ENCODE assay signal across 8 cellular contexts in the genomic region with DNA sequence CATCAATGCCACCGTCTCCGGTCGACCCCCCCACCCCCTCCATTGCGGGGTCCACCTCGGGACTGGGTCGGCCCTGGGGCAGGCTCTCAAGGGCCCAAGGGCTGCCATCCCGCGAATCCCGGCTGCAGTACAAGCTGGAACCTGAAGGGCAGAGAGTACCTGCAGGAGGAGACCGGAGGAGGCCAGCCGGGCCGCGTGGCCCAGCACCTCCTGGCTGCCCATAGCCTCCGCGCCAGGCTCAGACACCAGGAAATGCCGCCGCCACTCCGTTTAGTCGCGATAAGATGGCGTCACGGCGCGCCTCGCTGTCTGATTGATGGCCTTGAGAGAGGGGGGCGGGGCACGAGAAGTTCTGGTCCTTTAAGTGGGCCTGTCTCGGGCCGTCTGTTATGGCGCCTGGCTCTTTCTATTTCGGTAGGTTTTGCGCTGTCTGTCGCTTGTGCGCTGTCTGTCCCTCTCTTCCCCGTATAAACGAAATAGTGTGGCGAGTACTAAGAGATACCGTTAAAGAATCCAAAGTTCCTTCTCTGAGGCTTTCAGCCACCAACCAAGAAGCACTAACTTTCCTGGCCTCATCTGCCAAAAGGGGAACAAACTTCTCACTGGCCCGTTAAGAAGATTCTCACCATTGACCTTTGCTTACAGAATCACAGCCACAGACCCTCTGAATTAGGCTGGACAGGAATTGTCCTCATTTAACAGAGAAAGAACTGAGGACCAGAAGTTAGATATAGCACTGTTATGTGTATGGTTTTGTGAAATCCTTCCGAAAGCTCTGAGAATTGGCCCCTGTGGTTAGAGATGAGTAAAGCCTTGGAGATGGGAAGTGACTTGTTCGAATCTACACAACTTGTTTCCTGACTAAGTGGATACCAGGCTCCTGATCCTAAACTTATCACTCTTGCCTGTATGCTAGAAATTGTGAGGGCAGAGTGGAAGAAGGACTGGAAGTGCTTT. TPM values are rescaled to one million over a fixed set of nuclear protein-coding genes. Genes with fewer than 3 reads are reported as not detected.
A peak's percentile ranks its signal among the peaks of the same experiment; 100 is the strongest.
DNase-seq lines count a peak whose midpoint lies in the region; ATAC-seq, FAIRE-seq and TF ChIP-seq lines count a peak whose summit lies in the region.

A gene with protein sequence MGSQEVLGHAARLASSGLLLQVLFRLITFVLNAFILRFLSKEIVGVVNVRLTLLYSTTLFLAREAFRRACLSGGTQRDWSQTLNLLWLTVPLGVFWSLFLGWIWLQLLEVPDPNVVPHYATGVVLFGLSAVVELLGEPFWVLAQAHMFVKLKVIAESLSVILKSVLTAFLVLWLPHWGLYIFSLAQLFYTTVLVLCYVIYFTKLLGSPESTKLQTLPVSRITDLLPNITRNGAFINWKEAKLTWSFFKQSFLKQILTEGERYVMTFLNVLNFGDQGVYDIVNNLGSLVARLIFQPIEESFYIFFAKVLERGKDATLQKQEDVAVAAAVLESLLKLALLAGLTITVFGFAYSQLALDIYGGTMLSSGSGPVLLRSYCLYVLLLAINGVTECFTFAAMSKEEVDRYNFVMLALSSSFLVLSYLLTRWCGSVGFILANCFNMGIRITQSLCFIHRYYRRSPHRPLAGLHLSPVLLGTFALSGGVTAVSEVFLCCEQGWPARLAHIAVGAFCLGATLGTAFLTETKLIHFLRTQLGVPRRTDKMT (minus strand): TSS at position 257 of the 957 bp plus-strand sequence. CDS start 35 bp downstream, at position 222.

- TF ChIP-seq POLR2A in GM12892 (IDR thresholded peaks at IDR 0.05; ENCODE audit: low read depth, low read length) (peak; percentile 94), prostate gland (IDR thresholded peaks at IDR 0.05) (peak; percentile 51)

- peak within 1 kb of the TSS; percentile 74 to 79 for H3K4me3 ChIP-seq in prostate gland
- peak within 1 kb of the TSS; percentile 87 for H3K4me3 ChIP-seq in urinary bladder (ENCODE audit: low read depth, low read length)

- H3K27me3 ChIP-seq in prostate gland (replicated peaks; ENCODE audit: insufficient read depth): no peaks in the 10 kb centered on the region

- TF ChIP-seq CTCF in prostate gland (IDR thresholded peaks at IDR 0.05): peak in 2 of 4 experiments; percentile 35 to 48

- 2% methylated on average over 40 of the region's 41 CpGs for WGBS in prostate gland
- 3% methylated on average over 41 of the region's 41 CpGs for WGBS in urinary bladder

- peak within 1 kb of the TSS; percentile 91 for H3K27ac ChIP-seq in angular gyrus (ENCODE audit: low read depth, low read length)
- H3K27ac ChIP-seq in prostate gland: peak within 1 kb of the TSS; percentile 82 to 89
- H3K27ac ChIP-seq in urinary bladder (ENCODE audit: low read depth): peak within 1 kb of the TSS; percentile 83

- intact Hi-C loops in left ventricle myocardium superior (cut with micrococcal nuclease): no loop called here
- intact Hi-C loops in prostate gland (cut with DNase I): no loop called here

- peak; percentile 83 for DNase-seq in GM12892 (ENCODE audit: insufficient read length)
- peak; percentile 48 for DNase-seq in NCI-H1694 treated with DMSO at 0.1 percent for 48 hours (lab: John Stamatoyannopoulos, UW)
- DNase-seq in T-helper 2 cell: peak; percentile 94 to 98 (median 97)
- peak; percentile 99 for DNase-seq in left ventricle myocardium superior
- peak; percentile 98 for DNase-seq in prostate gland (ENCODE audit: low spot score)

- H3K4me1 ChIP-seq in prostate gland (replicated peaks) (peaks cover 14% of the 10 kb centered on the region), urinary bladder (ENCODE audit: insufficient read depth) (no peaks in the 10 kb centered on the region)

- FAIRE-seq in GM12892 (lab: Jason Lieb, UNC): peak; percentile 97

- no peaks in the 10 kb centered on the region for H3K9me3 ChIP-seq in prostate gland

- peak; percentile 86 for ATAC-seq in HG02870 (IDR thresholded peaks at IDR 0.05; ENCODE audit: unreplicated experiment)
- peak; percentile 96 for ATAC-seq in left ventricle myocardium superior

- H3K36me3 ChIP-seq in prostate gland (peaks cover 0 to under 1% of the 10 kb centered on the region in 2 donors), urinary bladder (ENCODE audit: insufficient read depth) (no peaks in the 10 kb centered on the region)

RNA-seq across cellular contexts. Expression of the gene that starts here (rescaled TPM):
- polyA plus RNA-seq in GM12892 (2012; ENCODE audit: missing spikeins): 20.8 TPM
- 8.5 TPM for total RNA-seq in left ventricle myocardium superior
- 10 to 100 TPM; 10.3 to 31.1 TPM for total RNA-seq in prostate gland
- 14.2 TPM for total RNA-seq in urinary bladder
- 11.5 TPM for polyA plus RNA-seq in urinary bladder

Comparison
In these comparisons a context has a peak if more than half of its experiments do, and no peak if none do; other contexts are left out.
1. Peak in every context shown above with its lines: DNase-seq, ATAC-seq, H3K4me3 ChIP-seq and H3K27ac ChIP-seq.
2. DNase-seq: peak in every context shown above with its lines; median percentile 99 in left ventricle myocardium superior; 98 in prostate gland; 97 in T-helper 2 cell; 83 in GM12892; 48 in NCI-H1694 treated with DMSO at 0.1 percent for 48 hours.